In the genomic region with DNA sequence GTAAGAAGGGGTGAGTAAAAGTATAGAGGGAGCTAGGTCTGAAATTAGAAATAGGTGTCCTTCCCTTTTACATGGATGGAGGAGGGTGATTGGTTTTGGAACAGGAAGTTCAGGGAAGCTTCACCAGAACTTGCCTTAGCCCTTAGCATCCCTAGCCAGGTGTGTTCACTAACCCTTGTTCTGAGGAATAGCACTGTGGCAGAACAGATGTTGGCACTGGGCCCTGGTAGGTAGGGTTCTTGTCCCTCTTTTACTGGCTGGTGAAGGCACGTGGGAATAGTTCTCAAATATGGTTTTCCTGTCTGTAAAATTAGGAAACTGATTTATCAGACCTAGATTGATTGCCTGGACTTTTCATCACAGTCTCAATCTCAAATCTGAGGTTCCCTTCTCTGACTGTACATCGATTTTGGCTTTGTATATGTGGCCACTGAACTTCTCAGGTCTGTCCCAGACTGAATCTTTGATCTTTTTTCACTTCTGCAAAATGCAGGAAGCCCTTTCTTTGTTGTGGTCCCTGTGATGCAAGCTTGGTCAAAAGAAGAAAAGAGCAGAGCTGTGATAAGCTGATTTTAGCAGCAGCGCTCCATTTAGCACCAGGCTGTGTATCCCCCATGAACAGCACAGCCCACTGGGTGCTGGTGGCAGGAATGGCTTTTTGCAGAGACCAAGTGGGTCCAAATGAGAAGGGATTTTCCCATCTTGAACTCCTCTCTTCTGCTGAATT, we compare ENCODE assay signal across 9 cellular contexts.
A peak's percentile ranks its signal among the peaks of the same experiment; 100 is the strongest.
DNase-seq lines count a peak whose midpoint lies in the region; ATAC-seq and TF ChIP-seq lines count a peak whose summit lies in the region.
"Had no signal": no experiment of that assay in that cellular context is flagged by ENCODE, and none has a peak within 500 bp of the region (broad histone marks: within the 10 kb centered on the region; RNA-seq: fewer than 3 reads in every experiment).

No MANE protein-coding gene starts in this region.

- no peaks in the 10 kb centered on the region for H3F3A ChIP-seq in PC-3 (ENCODE audit: low read length, unreplicated experiment)
- no peaks in the 10 kb centered on the region for H3F3A ChIP-seq in smooth muscle cell (ENCODE audit: low read depth)

- 0 out of 2 replicates have a peak overlapping the region, but pooled peaks have one; percentile 41 for H3K4me2 ChIP-seq in PC-3 (ENCODE audit: low read length)
- H3K4me2 ChIP-seq in smooth muscle cell, result no peak overlapping the region

- peak; percentile 11 for TF ChIP-seq CTCF in GM06990 (IDR thresholded peaks at IDR 0.05; ENCODE audit: insufficient read depth, low read length, poor library complexity, severe bottlenecking)
- no peak for TF ChIP-seq CTCF in PC-3 (conservative IDR thresholded peaks at IDR 0.05; ENCODE audit: low read depth, low read length)
- no peak for TF ChIP-seq CTCF in CD4-positive, alpha-beta T cell (IDR thresholded peaks at IDR 0.05)
- TF ChIP-seq CTCF in smooth muscle cell (IDR thresholded peaks at IDR 0.05; ENCODE audit: borderline replicate concordance, insufficient read depth, poor library complexity, severe bottlenecking), result no peak
- TF ChIP-seq CTCF in heart right ventricle (IDR thresholded peaks at IDR 0.05), result no peak

- ATAC-seq in GM19372 (IDR thresholded peaks at IDR 0.05; ENCODE audit: low read depth, unreplicated experiment) (peak; percentile 87), HG03064 (IDR thresholded peaks at IDR 0.05; ENCODE audit: low read depth, unreplicated experiment) (peak; percentile 93), PC-3 (no peak), heart right ventricle (no peak)
- no peak for ATAC-seq in CD4-positive, alpha-beta T cell (ENCODE audit: poor library complexity)

- BruUV-seq in PC-3 (replicated peaks; lab: Mats Ljungman, UMichigan), result no TSS peak

- peak; percentile 81 for DNase-seq in GM06990 (ENCODE audit: extremely low read depth, insufficient read length)
- DNase-seq in PC-3, result no peak
- no peak for DNase-seq in cerebellar cortex (ENCODE audit: low spot score)
- DNase-seq in CD4-positive, alpha-beta T cell, result no peak
- DNase-seq in smooth muscle cell (lab: John Stamatoyannopoulos, UW; ENCODE audit: unreplicated experiment), result no peak
- no peak for DNase-seq in heart right ventricle
- DNase-seq: effector CD4-positive, alpha-beta T cell had no signal

- H3K9ac ChIP-seq in PC-3 (ENCODE audit: low read length) (peak overlapping the region; percentile 61), smooth muscle cell (ENCODE audit: low read depth) (no peak overlapping the region)

- no peaks in the 10 kb centered on the region for H3K27me3 Mint-ChIP-seq in CD4-positive, alpha-beta T cell

- peaks cover 8% of the 10 kb centered on the region for H3K4me1 Mint-ChIP-seq in CD4-positive, alpha-beta T cell (ENCODE audit: low read depth)

- peak overlapping the region; percentile 90 for H3K27ac ChIP-seq in PC-3 (ENCODE audit: low read length)
- no peak overlapping the region for H3K27ac ChIP-seq in CD4-positive, alpha-beta T cell (ENCODE audit: low read depth, low read length)
- H3K27ac ChIP-seq in smooth muscle cell (ENCODE audit: low read depth), result no peak overlapping the region
- H3K27ac ChIP-seq in heart right ventricle, result no peak overlapping the region

- H4K20me1 ChIP-seq in PC-3 (ENCODE audit: low read length), result no peaks in the 10 kb centered on the region
- H4K20me1 ChIP-seq in smooth muscle cell (ENCODE audit: low read depth), result no peaks in the 10 kb centered on the region

- intact Hi-C loops in PC-3 (cut with micrococcal nuclease), result loop anchor here (5.0 kb wide), 1 partner anchor 184 kb away; no protein-coding TSS in a partner anchor
- intact Hi-C loops in CD4-positive, alpha-beta T cell (cut with DNase I, micrococcal nuclease), result no loop called here
- intact Hi-C loops in heart right ventricle (cut with DNase I), result no loop called here

- POLR2A ChIA-PET in PC-3 (lab: Charles Lee; ENCODE audit: unreplicated experiment), result no interaction called here
- POLR2A ChIA-PET in CD4-positive, alpha-beta T cell (lab: Charles Lee), result no interaction called here

- no peak overlapping the region for H3K4me3 Mint-ChIP-seq in CD4-positive, alpha-beta T cell

- CTCF ChIA-PET in PC-3 (lab: Charles Lee), result interaction anchor here (0.6 kb wide), 1 partner anchor 9 kb away, joined by 3 read pairs; no protein-coding TSS in a partner anchor
- CTCF ChIA-PET in CD4-positive, alpha-beta T cell (lab: Charles Lee), result no interaction called here

- no peaks in the 10 kb centered on the region for H3K9me2 ChIP-seq in PC-3 (replicated peaks; ENCODE audit: low read length)

- H3K9me3 Mint-ChIP-seq in CD4-positive, alpha-beta T cell, result no peaks in the 10 kb centered on the region

- H3K79me2 ChIP-seq in PC-3 (ENCODE audit: low read length) (no peaks in the 10 kb centered on the region), smooth muscle cell (ENCODE audit: low read depth) (no peaks in the 10 kb centered on the region)

- no peaks in the 10 kb centered on the region for H3K36me3 Mint-ChIP-seq in CD4-positive, alpha-beta T cell (ENCODE audit: low read depth)

- H3K36me3 ChIP-seq in GM06990 (ENCODE audit: control insufficient read depth, insufficient read depth, low read length) (no peaks in the 10 kb centered on the region), PC-3 (ENCODE audit: low read depth, low read length) (no peaks in the 10 kb centered on the region), smooth muscle cell (ENCODE audit: low read depth) (no peaks in the 10 kb centered on the region), heart right ventricle (no peaks in the 10 kb centered on the region)

- H3K4me3 ChIP-seq in GM06990 (replicated peaks; ENCODE audit: low read depth, low read length) (peak overlapping the region; percentile 47), PC-3 (ENCODE audit: low read length) (no peak overlapping the region), smooth muscle cell (no peak overlapping the region), heart right ventricle (no peak overlapping the region)

- H3K27me3 ChIP-seq in GM06990 (replicated peaks; ENCODE audit: control insufficient read depth, insufficient read depth, low read length) (no peaks in the 10 kb centered on the region), PC-3 (ENCODE audit: low read length) (no peaks in the 10 kb centered on the region), smooth muscle cell (ENCODE audit: low read depth) (no peaks in the 10 kb centered on the region), heart right ventricle (no peaks in the 10 kb centered on the region)
- H3K27me3 ChIP-seq in CD4-positive, alpha-beta T cell (ENCODE audit: control insufficient read depth, insufficient read depth, low read length), result no peaks in the 10 kb centered on the region

- H3K27ac Mint-ChIP-seq in CD4-positive, alpha-beta T cell, result no peak overlapping the region

- H3K4me1 ChIP-seq in PC-3 (ENCODE audit: insufficient read depth, low read length) (peaks cover 21% of the 10 kb centered on the region), smooth muscle cell (ENCODE audit: low read depth) (no peaks in the 10 kb centered on the region), heart right ventricle (peaks cover 0 to 8% (median 0%) of the 10 kb centered on the region in 9 donors)

- H2AFZ ChIP-seq in PC-3 (ENCODE audit: low read length), result peak overlapping the region; percentile 37; the same call in 1 of the 2 replicates
- H2AFZ ChIP-seq in smooth muscle cell (ENCODE audit: low read depth), result no peak overlapping the region

- WGBS in smooth muscle cell (ENCODE audit: low lambda C conversion rate), result 93% methylated on average over 3 of the region's 3 CpGs
- 60 to 68% methylated on average over 3 of the region's 3 CpGs for WGBS in heart right ventricle, 2 donors

- H3K9me3 ChIP-seq in PC-3 (ENCODE audit: low read length) (no peaks in the 10 kb centered on the region), smooth muscle cell (replicated peaks; ENCODE audit: low read depth) (no peaks in the 10 kb centered on the region), heart right ventricle (no peaks in the 10 kb centered on the region)
- H3K9me3 ChIP-seq in CD4-positive, alpha-beta T cell (ENCODE audit: control insufficient read depth, low read length), result no peaks in the 10 kb centered on the region

Comparison
In these comparisons a context has a peak if more than half of its experiments do, and no peak if none do; other contexts are left out.
1. ATAC-seq: peak in GM19372 (single experiment) and HG03064 (single experiment); none in PC-3 (single experiment), CD4-positive, alpha-beta T cell (single experiment) and heart right ventricle (0 of 8).